9 cellular contexts compared by ENCODE assay signal in genomic region chr6:127813682-127814027, GRCh38.
"Had no signal": no experiment of that assay in that cellular context is flagged by ENCODE, and none has a peak within 500 bp of the region (broad histone marks: within the 10 kb centered on the region; RNA-seq: fewer than 3 reads in every experiment).

No MANE protein-coding gene starts in this region.

- H3K9me3 Mint-ChIP-seq: activated B cell treated with CpG ODN at 0.5 μM for 24 hours had no signal

- H3K27ac Mint-ChIP-seq: activated B cell treated with CpG ODN at 0.5 μM for 24 hours had no signal

- H3K4me1 Mint-ChIP-seq: activated B cell treated with CpG ODN at 0.5 μM for 24 hours had no signal

- H3K4me3 Mint-ChIP-seq: activated B cell treated with CpG ODN at 0.5 μM for 24 hours had no signal

- DNase-seq: activated B cell treated with CpG ODN at 0.5 μM for 24 hours, hippocampal formation, left ventricle myocardium superior, mesendoderm, retina, SK-N-SH, tibial artery, uterus had no signal

- ATAC-seq: esophagus mucosa, left ventricle myocardium superior had no signal

- H3K27me3 Mint-ChIP-seq: activated B cell treated with CpG ODN at 0.5 μM for 24 hours had no signal
